ENCODE assay signal across 1 cellular context in the genomic region with DNA sequence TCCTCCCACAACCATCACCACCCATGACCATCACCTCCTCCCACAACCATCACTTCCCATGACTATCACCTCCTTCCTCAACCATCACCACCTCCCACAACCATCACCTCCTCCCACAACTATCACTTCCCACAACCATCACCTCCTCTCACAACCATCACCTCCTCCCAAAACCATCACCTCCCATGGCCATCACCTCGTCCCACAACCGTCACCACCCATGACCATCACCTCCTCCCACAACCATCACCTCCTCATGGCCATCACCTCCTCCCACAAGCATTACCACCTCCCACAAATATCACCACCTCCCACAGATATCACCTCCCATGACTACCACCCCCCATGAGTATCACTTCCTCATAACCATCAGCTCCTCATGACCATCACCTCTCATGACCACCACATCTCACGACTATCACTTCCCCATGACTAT.
TF ChIP-seq lines count a peak whose summit lies in the region.

No MANE protein-coding gene starts in this region.

TF ChIP-seq in H1, 55 proteins besides CTCF, POLR2A, EP300 and RAD21:
- TF ChIP-seq RNF2 (IDR thresholded peaks at IDR 0.05; ENCODE audit: borderline replicate concordance, low read depth, low read length, missing control alignments, poor library complexity, severe bottlenecking) (no peak), HDAC2 (IDR thresholded peaks at IDR 0.05; ENCODE audit: borderline replicate concordance in 1 of 2, low read depth in 2 of 2, low read length in 2 of 2) (no peak), KDM5A (IDR thresholded peaks at IDR 0.05; ENCODE audit: low read length) (no peak), CHD1 (IDR thresholded peaks at IDR 0.05; ENCODE audit: low read depth, low read length) (no peak), TAF1 (IDR thresholded peaks at IDR 0.05; ENCODE audit: low read depth, low read length) (no peak), FOSL1 (IDR thresholded peaks at IDR 0.05; ENCODE audit: insufficient read depth, low read depth, low read length) (no peak), POU5F1 (IDR thresholded peaks at IDR 0.05; ENCODE audit: low read depth, low read length) (no peak), PHF8 (conservative IDR thresholded peaks at IDR 0.05; ENCODE audit: low read depth, low read length) (no peak), TAF7 (optimal IDR thresholded peaks at IDR 0.05; ENCODE audit: borderline replicate concordance, low read depth, low read length) (no peak)
- TF ChIP-seq, protein P1, sequence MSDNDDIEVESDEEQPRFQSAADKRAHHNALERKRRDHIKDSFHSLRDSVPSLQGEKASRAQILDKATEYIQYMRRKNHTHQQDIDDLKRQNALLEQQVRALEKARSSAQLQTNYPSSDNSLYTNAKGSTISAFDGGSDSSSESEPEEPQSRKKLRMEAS (IDR thresholded peaks at IDR 0.05) = no peak
